Comparison of ENCODE assay signal across 21 cellular contexts in the genomic region with DNA sequence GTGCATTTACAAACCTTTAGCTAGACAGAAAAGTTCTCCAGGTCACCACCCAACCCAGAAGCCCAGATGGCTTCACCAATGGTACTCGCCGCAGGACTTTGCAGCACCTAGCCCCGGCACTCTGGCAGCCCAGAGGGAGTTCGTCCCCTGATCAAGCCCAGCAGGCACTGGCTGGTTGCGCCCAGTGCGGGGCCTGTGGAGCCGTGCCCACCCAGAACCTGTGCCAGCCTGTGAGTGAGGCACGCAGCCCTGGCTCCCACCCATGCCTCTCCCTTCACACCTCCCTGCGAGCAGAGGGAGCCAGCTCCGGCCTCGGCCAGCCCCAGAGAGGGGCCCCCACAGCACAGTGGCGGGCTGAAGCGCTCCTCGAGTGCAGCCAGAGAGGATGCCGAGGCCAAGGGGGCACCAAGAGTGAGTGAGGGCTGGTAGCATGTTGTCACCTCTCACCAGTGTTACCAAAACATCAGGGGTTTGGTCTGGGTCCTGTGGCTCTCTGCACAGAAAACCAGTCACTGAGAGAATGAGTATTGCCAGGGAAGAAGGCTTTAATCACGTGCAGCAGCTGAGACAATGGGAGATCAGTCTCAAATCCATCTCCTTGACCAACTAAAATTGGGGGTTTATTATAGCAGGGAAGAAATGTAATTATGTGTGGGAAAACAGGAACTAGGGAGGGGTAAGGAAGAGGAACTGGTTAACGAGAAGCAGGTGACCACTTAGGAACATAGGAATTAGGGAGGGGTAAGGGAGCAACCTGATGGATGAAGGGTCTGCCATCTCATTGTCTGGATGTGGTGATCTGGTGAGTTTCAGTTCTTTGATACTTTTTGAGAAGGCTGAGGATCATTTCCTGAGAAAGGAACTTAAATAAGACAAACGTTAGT.
"Had no signal": no experiment of that assay in that cellular context is flagged by ENCODE, and none has a peak within 500 bp of the region (broad histone marks: within the 10 kb centered on the region; RNA-seq: fewer than 3 reads in every experiment).

No MANE protein-coding gene starts in this region.

- H3K4me1 Mint-ChIP-seq: nephron progenitor cell had no signal

- H3K27ac ChIP-seq: coronary artery, lower lobe of right lung, ovary, psoas muscle, skin epidermis, stomach, thyroid gland, vagina had no signal

- H3K27me3 Mint-ChIP-seq: naive thymus-derived CD8-positive, alpha-beta T cell had no signal

- H3K4me3 ChIP-seq: coronary artery, lower lobe of right lung, ovary, psoas muscle, skin epidermis, stomach, thyroid gland, vagina had no signal

- H3K27me3 ChIP-seq: ovary, stomach, thyroid gland, vagina had no signal

- DNase-seq: dermis blood vessel endothelial cell; effector memory CD4-positive, alpha-beta T cell; erythroblast; hypothalamus; left ventricle myocardium superior; lower lobe of right lung; naive thymus-derived CD8-positive, alpha-beta T cell; nephron progenitor cell; occipital lobe; ovary; psoas muscle; right cardiac atrium; stimulated activated CD4-positive, alpha-beta T cell treated with anti-CD3 and anti-CD28 coated beads, Interleukin-15, amount 100 ng/mL, for 24 hours; stimulated activated CD4-positive, alpha-beta T cell treated with anti-CD3 and anti-CD28 coated beads, Interleukin-2, amount 100 ng/mL, for 48 hours; stimulated activated naive CD4-positive, alpha-beta T cell treated with Interleukin-2 at 50 U/mL for 16 hours; stomach; thyroid gland; trophoblast cell had no signal

- H3K27ac Mint-ChIP-seq: naive thymus-derived CD8-positive, alpha-beta T cell; nephron progenitor cell had no signal

- H3K4me3 Mint-ChIP-seq: nephron progenitor cell had no signal

- H3K9me3 ChIP-seq: lower lobe of right lung, ovary, psoas muscle, stomach, thyroid gland, vagina had no signal

- H3K4me1 ChIP-seq: lower lobe of right lung, stomach, thyroid gland had no signal

- ATAC-seq: left ventricle myocardium superior; naive thymus-derived CD8-positive, alpha-beta T cell; psoas muscle; right cardiac atrium had no signal

- H3K36me3 ChIP-seq: lower lobe of right lung, ovary, thyroid gland, vagina had no signal
